Comparison of ENCODE assay signal across 3 cellular contexts in the genomic region with DNA sequence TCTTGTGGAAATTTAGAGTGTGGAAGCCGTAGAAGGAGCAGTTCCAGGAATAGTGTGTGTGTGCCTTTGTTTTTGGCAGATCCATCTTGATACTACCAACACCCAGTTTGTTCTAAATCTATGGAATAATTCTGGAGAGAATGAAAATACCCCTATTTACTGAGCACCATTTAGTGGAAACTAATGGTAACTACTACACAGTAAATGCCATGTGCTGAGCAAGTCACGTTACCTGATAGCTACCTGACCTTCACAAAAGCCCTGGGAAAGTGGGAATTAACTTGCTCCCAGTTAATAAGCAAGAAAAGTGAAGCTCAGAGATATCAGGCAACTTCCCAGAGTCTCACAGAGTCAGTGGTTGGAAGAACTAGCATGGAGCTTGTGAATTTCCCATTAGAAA.
TF ChIP-seq lines count a peak whose summit lies in the region.

No MANE protein-coding gene starts in this region.

TF ChIP-seq in SK-N-SH treated with all-trans-retinoic acid at 6 μM for 48 hours, 23 proteins besides CTCF, POLR2A, EP300 and RAD21:
- no peak for TF ChIP-seq TOX (CRISPR knock-in tag; IDR thresholded peaks at IDR 0.05; ENCODE audit: borderline replicate concordance)
- no peak for TF ChIP-seq PATZ1 (CRISPR knock-in tag; IDR thresholded peaks at IDR 0.05; ENCODE audit: borderline replicate concordance)
- TF ChIP-seq TCF4 (CRISPR knock-in tag; IDR thresholded peaks at IDR 0.05; ENCODE audit: borderline replicate concordance): no peak
- no peak for TF ChIP-seq ZNF70 (CRISPR knock-in tag; IDR thresholded peaks at IDR 0.05)
TF ChIP-seq in SK-N-SH treated with all-trans-retinoic acid at 6 μM for 48 hours: peak in this region for 0.

TF ChIP-seq in SK-N-SH, 30 proteins besides CTCF, POLR2A, EP300 and RAD21:
- no peak for TF ChIP-seq YY1 (IDR thresholded peaks at IDR 0.05; ENCODE audit: low read depth)
- TF ChIP-seq RFX5 (IDR thresholded peaks at IDR 0.05; ENCODE audit: low read length): no peak
- no peak for TF ChIP-seq MEF2A (IDR thresholded peaks at IDR 0.05; ENCODE audit: borderline replicate concordance, low read depth)
- TF ChIP-seq MAX (IDR thresholded peaks at IDR 0.05; ENCODE audit: low read depth): no peak
- TF ChIP-seq, protein P1, sequence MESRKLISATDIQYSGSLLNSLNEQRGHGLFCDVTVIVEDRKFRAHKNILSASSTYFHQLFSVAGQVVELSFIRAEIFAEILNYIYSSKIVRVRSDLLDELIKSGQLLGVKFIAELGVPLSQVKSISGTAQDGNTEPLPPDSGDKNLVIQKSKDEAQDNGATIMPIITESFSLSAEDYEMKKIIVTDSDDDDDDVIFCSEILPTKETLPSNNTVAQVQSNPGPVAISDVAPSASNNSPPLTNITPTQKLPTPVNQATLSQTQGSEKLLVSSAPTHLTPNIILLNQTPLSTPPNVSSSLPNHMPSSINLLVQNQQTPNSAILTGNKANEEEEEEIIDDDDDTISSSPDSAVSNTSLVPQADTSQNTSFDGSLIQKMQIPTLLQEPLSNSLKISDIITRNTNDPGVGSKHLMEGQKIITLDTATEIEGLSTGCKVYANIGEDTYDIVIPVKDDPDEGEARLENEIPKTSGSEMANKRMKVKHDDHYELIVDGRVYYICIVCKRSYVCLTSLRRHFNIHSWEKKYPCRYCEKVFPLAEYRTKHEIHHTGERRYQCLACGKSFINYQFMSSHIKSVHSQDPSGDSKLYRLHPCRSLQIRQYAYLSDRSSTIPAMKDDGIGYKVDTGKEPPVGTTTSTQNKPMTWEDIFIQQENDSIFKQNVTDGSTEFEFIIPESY (IDR thresholded peaks at IDR 0.05; ENCODE audit: borderline replicate concordance, low read depth): no peak
- TF ChIP-seq NFIC (IDR thresholded peaks at IDR 0.05; ENCODE audit: borderline replicate concordance): no peak
- TF ChIP-seq, protein P2, sequence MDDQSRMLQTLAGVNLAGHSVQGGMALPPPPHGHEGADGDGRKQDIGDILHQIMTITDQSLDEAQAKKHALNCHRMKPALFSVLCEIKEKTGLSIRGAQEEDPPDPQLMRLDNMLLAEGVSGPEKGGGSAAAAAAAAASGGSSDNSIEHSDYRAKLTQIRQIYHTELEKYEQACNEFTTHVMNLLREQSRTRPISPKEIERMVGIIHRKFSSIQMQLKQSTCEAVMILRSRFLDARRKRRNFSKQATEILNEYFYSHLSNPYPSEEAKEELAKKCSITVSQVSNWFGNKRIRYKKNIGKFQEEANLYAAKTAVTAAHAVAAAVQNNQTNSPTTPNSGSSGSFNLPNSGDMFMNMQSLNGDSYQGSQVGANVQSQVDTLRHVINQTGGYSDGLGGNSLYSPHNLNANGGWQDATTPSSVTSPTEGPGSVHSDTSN (IDR thresholded peaks at IDR 0.05): no peak
- TF ChIP-seq RXRA (IDR thresholded peaks at IDR 0.05; ENCODE audit: borderline replicate concordance, low read depth): no peak
- TF ChIP-seq GATA2 (CRISPR knock-in tag; IDR thresholded peaks at IDR 0.05): no peak
- no peak for TF ChIP-seq TEAD4 (IDR thresholded peaks at IDR 0.05; ENCODE audit: borderline replicate concordance, insufficient read depth)

TF ChIP-seq in H1, 55 proteins besides CTCF, POLR2A, EP300 and RAD21:
- peak; percentile 68 for TF ChIP-seq MAX (IDR thresholded peaks at IDR 0.05)
- TF ChIP-seq GABPA (IDR thresholded peaks at IDR 0.05; ENCODE audit: borderline replicate concordance, insufficient read depth, low read length): no peak
